Comparison of ENCODE assay signal across 11 cellular contexts in the genomic region with DNA sequence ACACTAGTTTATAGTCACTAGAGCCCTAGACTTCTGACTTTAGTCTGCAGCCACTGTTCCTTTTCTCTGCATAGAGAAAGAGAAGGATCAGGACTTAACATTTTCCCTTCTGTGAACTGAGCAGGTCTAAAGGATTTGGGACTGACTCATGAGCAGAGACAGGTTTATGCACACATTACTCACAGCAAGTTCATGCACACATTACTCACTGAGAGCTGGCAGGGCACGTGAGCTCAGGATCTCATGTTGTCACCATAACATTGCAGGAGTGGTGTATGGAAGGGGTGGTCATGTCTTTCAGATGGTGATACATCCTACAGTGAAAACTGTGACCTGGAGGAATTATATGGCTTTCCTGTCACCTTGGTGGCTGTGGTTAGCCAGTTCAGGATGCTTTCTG. TPM values are rescaled to one million over a fixed set of nuclear protein-coding genes. Genes with fewer than 3 reads are reported as not detected.
A peak's percentile ranks its signal among the peaks of the same experiment; 100 is the strongest.
DNase-seq lines count a peak whose midpoint lies in the region; ATAC-seq and TF ChIP-seq lines count a peak whose summit lies in the region.
"Had no signal": no experiment of that assay in that cellular context is flagged by ENCODE, and none has a peak within 500 bp of the region (broad histone marks: within the 10 kb centered on the region; RNA-seq: fewer than 3 reads in every experiment).

No MANE protein-coding gene starts in this region.

- intact Hi-C loops in activated CD4-positive, alpha-beta T cell treated with anti-CD3 and anti-CD28 coated beads for 36 hours (cut with DNase I, micrococcal nuclease) = no loop called here
- intact Hi-C loops in Right ventricle myocardium inferior (cut with DNase I) = no loop called here

- no peaks in the 10 kb centered on the region for H4K20me1 ChIP-seq in smooth muscle cell (ENCODE audit: low read depth)

- DNase-seq in activated CD4-positive, alpha-beta T cell treated with anti-CD3 and anti-CD28 coated beads for 36 hours = no peak
- DNase-seq in activated CD4-positive, alpha-beta T cell treated with anti-CD3 and anti-CD28 coated beads, Interleukin-2, amount 10 ng/mL, durations not matched to agents 7 days and 5 days = no peak
- DNase-seq in fibroblast of the aortic adventitia (ENCODE audit: low read depth) (peak; percentile 73), smooth muscle cell (lab: John Stamatoyannopoulos, UW; ENCODE audit: unreplicated experiment) (no peak), Right ventricle myocardium inferior (ENCODE audit: missing footprints) (no peak), HT-29 (ENCODE audit: low spot score) (no peak), epidermal melanocyte (ENCODE audit: insufficient read length, low spot score) (no peak)
- DNase-seq: NCI-H1417 had no signal

- WGBS in smooth muscle cell (ENCODE audit: low lambda C conversion rate) = 31% methylated on average over 1 of the region's 1 CpG

- no peak overlapping the region for H3K4me3 Mint-ChIP-seq in activated CD4-positive, alpha-beta T cell treated with anti-CD3 and anti-CD28 coated beads for 36 hours
- no peak overlapping the region for H3K4me3 Mint-ChIP-seq in activated CD4-positive, alpha-beta T cell treated with anti-CD3 and anti-CD28 coated beads, Interleukin-2, amount 10 ng/mL, durations not matched to agents 7 days and 5 days
- H3K4me3 Mint-ChIP-seq in activated T-helper 17 cell treated with anti-CD3 and anti-CD28 coated beads, Interleukin-2, amount 50 U/mL, for 72 hours = no peak overlapping the region

- peak; percentile 42 for ATAC-seq in activated CD4-positive, alpha-beta T cell treated with anti-CD3 and anti-CD28 coated beads for 36 hours
- peak; percentile 54 for ATAC-seq in activated T-helper 17 cell treated with anti-CD3 and anti-CD28 coated beads, Interleukin-2, amount 50 U/mL, for 72 hours (replicated peaks)
- no peak for ATAC-seq in Right ventricle myocardium inferior

- H3K4me1 Mint-ChIP-seq in activated CD4-positive, alpha-beta T cell treated with anti-CD3 and anti-CD28 coated beads for 36 hours = no peaks in the 10 kb centered on the region
- H3K4me1 Mint-ChIP-seq in activated CD4-positive, alpha-beta T cell treated with anti-CD3 and anti-CD28 coated beads, Interleukin-2, amount 10 ng/mL, durations not matched to agents 7 days and 5 days = peaks cover 1% of the 10 kb centered on the region
- H3K4me1 Mint-ChIP-seq in activated T-helper 17 cell treated with anti-CD3 and anti-CD28 coated beads, Interleukin-2, amount 50 U/mL, for 72 hours = no peaks in the 10 kb centered on the region

- CTCF ChIA-PET in activated CD4-positive, alpha-beta T cell treated with anti-CD3 and anti-CD28 coated beads for 36 hours (lab: Charles Lee) = interaction anchor here (0.7 kb wide), 1 partner anchor 423 kb away, joined by 3 read pairs; no protein-coding TSS in a partner anchor
- CTCF ChIA-PET in activated CD4-positive, alpha-beta T cell treated with anti-CD3 and anti-CD28 coated beads, Interleukin-2, amount 10 ng/mL, durations not matched to agents 7 days and 5 days (lab: Charles Lee) = interaction anchor here (1.3 kb wide), 1 partner anchor 42 kb away, joined by 4 read pairs; no protein-coding TSS in a partner anchor

- no peaks in the 10 kb centered on the region for H3K27me3 Mint-ChIP-seq in activated CD4-positive, alpha-beta T cell treated with anti-CD3 and anti-CD28 coated beads for 36 hours
- H3K27me3 Mint-ChIP-seq in activated CD4-positive, alpha-beta T cell treated with anti-CD3 and anti-CD28 coated beads, Interleukin-2, amount 10 ng/mL, durations not matched to agents 7 days and 5 days = no peaks in the 10 kb centered on the region
- no peaks in the 10 kb centered on the region for H3K27me3 Mint-ChIP-seq in activated T-helper 17 cell treated with anti-CD3 and anti-CD28 coated beads, Interleukin-2, amount 50 U/mL, for 72 hours

- H3K4me3 ChIP-seq in fibroblast of the aortic adventitia (ENCODE audit: low read depth, low read length) (no peak overlapping the region), smooth muscle cell (no peak overlapping the region)
- H3K4me3 ChIP-seq: esophagus muscularis mucosa had no signal

- H3K36me3 ChIP-seq in smooth muscle cell (ENCODE audit: low read depth) = no peaks in the 10 kb centered on the region

- TF ChIP-seq CTCF in fibroblast of the aortic adventitia (IDR thresholded peaks at IDR 0.05; ENCODE audit: insufficient read depth, low read length) (no peak), smooth muscle cell (IDR thresholded peaks at IDR 0.05; ENCODE audit: borderline replicate concordance, insufficient read depth, poor library complexity, severe bottlenecking) (no peak)

- POLR2A ChIA-PET in activated CD4-positive, alpha-beta T cell treated with anti-CD3 and anti-CD28 coated beads for 36 hours (lab: Charles Lee) = no interaction called here
- POLR2A ChIA-PET in activated CD4-positive, alpha-beta T cell treated with anti-CD3 and anti-CD28 coated beads, Interleukin-2, amount 10 ng/mL, durations not matched to agents 7 days and 5 days (lab: Charles Lee) = no interaction called here

- H3K9ac ChIP-seq in smooth muscle cell (ENCODE audit: low read depth) = no peak overlapping the region

- H3K9me3 Mint-ChIP-seq in activated CD4-positive, alpha-beta T cell treated with anti-CD3 and anti-CD28 coated beads for 36 hours (ENCODE audit: low read depth) = no peaks in the 10 kb centered on the region
- H3K9me3 Mint-ChIP-seq in activated CD4-positive, alpha-beta T cell treated with anti-CD3 and anti-CD28 coated beads, Interleukin-2, amount 10 ng/mL, durations not matched to agents 7 days and 5 days = no peaks in the 10 kb centered on the region
- no peaks in the 10 kb centered on the region for H3K9me3 Mint-ChIP-seq in activated T-helper 17 cell treated with anti-CD3 and anti-CD28 coated beads, Interleukin-2, amount 50 U/mL, for 72 hours

- peak overlapping the region; percentile 32 for H3K27ac ChIP-seq in smooth muscle cell (ENCODE audit: low read depth)
- H3K27ac ChIP-seq: 22Rv1, esophagus muscularis mucosa had no signal

- no peaks in the 10 kb centered on the region for H3K27me3 ChIP-seq in smooth muscle cell (ENCODE audit: low read depth)
- H3K27me3 ChIP-seq: esophagus muscularis mucosa had no signal

- H3K27ac Mint-ChIP-seq in activated CD4-positive, alpha-beta T cell treated with anti-CD3 and anti-CD28 coated beads for 36 hours = no peak overlapping the region
- H3K27ac Mint-ChIP-seq in activated CD4-positive, alpha-beta T cell treated with anti-CD3 and anti-CD28 coated beads, Interleukin-2, amount 10 ng/mL, durations not matched to agents 7 days and 5 days = no peak overlapping the region
- no peak overlapping the region for H3K27ac Mint-ChIP-seq in activated T-helper 17 cell treated with anti-CD3 and anti-CD28 coated beads, Interleukin-2, amount 50 U/mL, for 72 hours

- H3F3A ChIP-seq in smooth muscle cell (ENCODE audit: low read depth) = peaks cover 9% of the 10 kb centered on the region

- H2AFZ ChIP-seq in smooth muscle cell (ENCODE audit: low read depth) = no peak overlapping the region

- no peaks in the 10 kb centered on the region for H3K4me1 ChIP-seq in smooth muscle cell (ENCODE audit: low read depth)

- no peak overlapping the region for H3K4me2 ChIP-seq in smooth muscle cell

- no peaks in the 10 kb centered on the region for H3K9me3 ChIP-seq in smooth muscle cell (replicated peaks; ENCODE audit: low read depth)
- H3K9me3 ChIP-seq: esophagus muscularis mucosa had no signal

- H3K79me2 ChIP-seq in smooth muscle cell (ENCODE audit: low read depth) = no peaks in the 10 kb centered on the region

- peaks cover 25% of the 10 kb centered on the region for H3K36me3 Mint-ChIP-seq in activated CD4-positive, alpha-beta T cell treated with anti-CD3 and anti-CD28 coated beads for 36 hours (ENCODE audit: low read depth)
- peaks cover 7% of the 10 kb centered on the region for H3K36me3 Mint-ChIP-seq in activated CD4-positive, alpha-beta T cell treated with anti-CD3 and anti-CD28 coated beads, Interleukin-2, amount 10 ng/mL, durations not matched to agents 7 days and 5 days (ENCODE audit: low read depth)
- peaks cover 57% of the 10 kb centered on the region for H3K36me3 Mint-ChIP-seq in activated T-helper 17 cell treated with anti-CD3 and anti-CD28 coated beads, Interleukin-2, amount 50 U/mL, for 72 hours (ENCODE audit: low read depth)

RNA-seq across cellular contexts. Expression of a gene that starts 56.4 kb away (rescaled TPM):
- 10 to 100 TPM; 30.3 to 31.0 TPM for total RNA-seq in activated CD4-positive, alpha-beta T cell treated with anti-CD3 and anti-CD28 coated beads for 36 hours
- 10 to 100 TPM; 36.0 to 44.2 TPM for total RNA-seq in activated CD4-positive, alpha-beta T cell treated with anti-CD3 and anti-CD28 coated beads, Interleukin-2, amount 10 ng/mL, durations not matched to agents 7 days and 5 days
- 10 to 100 TPM; 28.6 to 31.0 TPM for total RNA-seq in activated T-helper 17 cell treated with anti-CD3 and anti-CD28 coated beads, Interleukin-2, amount 50 U/mL, for 72 hours
- total RNA-seq in fibroblast of the aortic adventitia (ENCODE audit: low replicate concordance) (36.4 and 38.5 TPM in 2 replicates), smooth muscle cell (11.2 and 14.9 TPM in 2 replicates), Right ventricle myocardium inferior (4.7 TPM)
- polyA plus RNA-seq in smooth muscle cell = 30.7 and 36.3 TPM in 2 replicates
- total RNA-seq in HT-29 (2014; rRNA removed; shearing (Covaris generic)) = 21.4 and 28.4 TPM in 2 replicates
